Comparison of ENCODE assay signal across 1 cellular context in the genomic region with DNA sequence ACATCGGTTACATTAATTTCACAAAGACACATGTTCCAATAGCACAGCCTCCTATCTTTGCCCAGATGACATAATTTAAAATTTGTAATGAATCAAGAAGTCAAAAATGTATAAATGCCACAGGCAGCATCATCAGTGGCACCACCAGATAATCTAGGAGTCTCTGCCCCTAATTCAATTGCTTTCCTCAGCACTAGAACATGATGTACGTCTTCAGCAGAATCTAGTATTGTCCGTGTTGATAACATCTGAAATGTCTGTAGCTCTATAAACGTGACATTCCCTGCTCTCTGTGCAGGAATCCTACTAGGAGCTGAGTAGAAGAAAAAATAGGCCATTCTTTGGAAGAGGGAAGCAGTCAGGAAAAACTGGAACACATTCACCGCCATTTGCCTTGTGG.
TF ChIP-seq lines count a peak whose summit lies in the region.

No MANE protein-coding gene starts in this region.

TF ChIP-seq in GM12878, 131 proteins besides CTCF, POLR2A, EP300 and RAD21:
- TF ChIP-seq, protein P1, sequence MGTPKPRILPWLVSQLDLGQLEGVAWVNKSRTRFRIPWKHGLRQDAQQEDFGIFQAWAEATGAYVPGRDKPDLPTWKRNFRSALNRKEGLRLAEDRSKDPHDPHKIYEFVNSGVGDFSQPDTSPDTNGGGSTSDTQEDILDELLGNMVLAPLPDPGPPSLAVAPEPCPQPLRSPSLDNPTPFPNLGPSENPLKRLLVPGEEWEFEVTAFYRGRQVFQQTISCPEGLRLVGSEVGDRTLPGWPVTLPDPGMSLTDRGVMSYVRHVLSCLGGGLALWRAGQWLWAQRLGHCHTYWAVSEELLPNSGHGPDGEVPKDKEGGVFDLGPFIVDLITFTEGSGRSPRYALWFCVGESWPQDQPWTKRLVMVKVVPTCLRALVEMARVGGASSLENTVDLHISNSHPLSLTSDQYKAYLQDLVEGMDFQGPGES (IDR thresholded peaks at IDR 0.05): no peak
- TF ChIP-seq JUND (IDR thresholded peaks at IDR 0.05; ENCODE audit: low read depth, low read length): no peak
- TF ChIP-seq, protein P2, sequence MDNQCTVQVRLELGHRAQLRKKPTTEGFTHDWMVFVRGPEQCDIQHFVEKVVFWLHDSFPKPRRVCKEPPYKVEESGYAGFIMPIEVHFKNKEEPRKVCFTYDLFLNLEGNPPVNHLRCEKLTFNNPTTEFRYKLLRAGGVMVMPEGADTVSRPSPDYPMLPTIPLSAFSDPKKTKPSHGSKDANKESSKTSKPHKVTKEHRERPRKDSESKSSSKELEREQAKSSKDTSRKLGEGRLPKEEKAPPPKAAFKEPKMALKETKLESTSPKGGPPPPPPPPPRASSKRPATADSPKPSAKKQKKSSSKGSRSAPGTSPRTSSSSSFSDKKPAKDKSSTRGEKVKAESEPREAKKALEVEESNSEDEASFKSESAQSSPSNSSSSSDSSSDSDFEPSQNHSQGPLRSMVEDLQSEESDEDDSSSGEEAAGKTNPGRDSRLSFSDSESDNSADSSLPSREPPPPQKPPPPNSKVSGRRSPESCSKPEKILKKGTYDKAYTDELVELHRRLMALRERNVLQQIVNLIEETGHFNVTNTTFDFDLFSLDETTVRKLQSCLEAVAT (IDR thresholded peaks at IDR 0.05): no peak
- TF ChIP-seq SUZ12 (IDR thresholded peaks at IDR 0.05; ENCODE audit: unreplicated experiment): no peak
- no peak for TF ChIP-seq CREB1 (IDR thresholded peaks at IDR 0.05; ENCODE audit: low read depth)
- no peak for TF ChIP-seq MTA2 (IDR thresholded peaks at IDR 0.05; ENCODE audit: low read depth)
- no peak for TF ChIP-seq FOS (IDR thresholded peaks at IDR 0.05; ENCODE audit: borderline replicate concordance, extremely low read depth, insufficient read length)
- TF ChIP-seq SMARCA5 (IDR thresholded peaks at IDR 0.05): no peak
- TF ChIP-seq HDGF (IDR thresholded peaks at IDR 0.05): no peak
- no peak for TF ChIP-seq FOXK2 (IDR thresholded peaks at IDR 0.05)
- TF ChIP-seq RFX5 (IDR thresholded peaks at IDR 0.05; ENCODE audit: low read depth, low read length): no peak
- TF ChIP-seq, protein P3, sequence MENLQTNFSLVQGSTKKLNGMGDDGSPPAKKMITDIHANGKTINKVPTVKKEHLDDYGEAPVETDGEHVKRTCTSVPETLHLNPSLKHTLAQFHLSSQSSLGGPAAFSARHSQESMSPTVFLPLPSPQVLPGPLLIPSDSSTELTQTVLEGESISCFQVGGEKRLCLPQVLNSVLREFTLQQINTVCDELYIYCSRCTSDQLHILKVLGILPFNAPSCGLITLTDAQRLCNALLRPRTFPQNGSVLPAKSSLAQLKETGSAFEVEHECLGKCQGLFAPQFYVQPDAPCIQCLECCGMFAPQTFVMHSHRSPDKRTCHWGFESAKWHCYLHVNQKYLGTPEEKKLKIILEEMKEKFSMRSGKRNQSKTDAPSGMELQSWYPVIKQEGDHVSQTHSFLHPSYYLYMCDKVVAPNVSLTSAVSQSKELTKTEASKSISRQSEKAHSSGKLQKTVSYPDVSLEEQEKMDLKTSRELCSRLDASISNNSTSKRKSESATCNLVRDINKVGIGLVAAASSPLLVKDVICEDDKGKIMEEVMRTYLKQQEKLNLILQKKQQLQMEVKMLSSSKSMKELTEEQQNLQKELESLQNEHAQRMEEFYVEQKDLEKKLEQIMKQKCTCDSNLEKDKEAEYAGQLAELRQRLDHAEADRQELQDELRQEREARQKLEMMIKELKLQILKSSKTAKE (IDR thresholded peaks at IDR 0.05; ENCODE audit: low read depth, poor library complexity, severe bottlenecking): no peak
